In genomic region chr21:34771512-34772028, GRCh38 we compare ENCODE assay signal across 15 cellular contexts.
A peak's percentile ranks its signal among the peaks of the same experiment; 100 is the strongest.
DNase-seq lines count a peak whose midpoint lies in the region; ATAC-seq, FAIRE-seq and TF ChIP-seq lines count a peak whose summit lies in the region.
"Had no signal": no experiment of that assay in that cellular context is flagged by ENCODE, and none has a peak within 500 bp of the region (broad histone marks: within the 10 kb centered on the region; RNA-seq: fewer than 3 reads in every experiment).

No MANE protein-coding gene starts in this region.

- peak overlapping the region; percentile 81 for H3K27ac ChIP-seq in HepG2 (ENCODE audit: extremely low read length, insufficient read depth, low read length)

- peak overlapping the region; percentile 60 for H3K4me2 ChIP-seq in HepG2 (ENCODE audit: low read depth, low read length)

- no peaks in the 10 kb centered on the region for H3K36me3 ChIP-seq in HepG2 (replicated peaks in 1 of 2; ENCODE audit: control insufficient read depth in 1 of 2, insufficient read depth in 2 of 2, low read length in 2 of 2)

- BruUV-seq in MCF 10A (replicated peaks; lab: Mats Ljungman, UMichigan) (no TSS peak), HepG2 (replicated peaks; lab: Mats Ljungman, UMichigan) (no TSS peak)

- H3K9me3 Mint-ChIP-seq in MCF 10A (ENCODE audit: unreplicated experiment), result no peaks in the 10 kb centered on the region

- no peaks in the 10 kb centered on the region for H3K9me3 ChIP-seq in HepG2 (ENCODE audit: low read length)

- no peak for TF ChIP-seq RAD21 in HepG2 (CRISPR knock-in tag; IDR thresholded peaks at IDR 0.05)

- H3K27me3 ChIP-seq in HepG2 (ENCODE audit: control insufficient read depth in 1 of 2, insufficient read depth in 2 of 2, low read length in 2 of 2), result no peaks in the 10 kb centered on the region

- peaks cover 32% of the 10 kb centered on the region for H3K4me1 Mint-ChIP-seq in MCF 10A (ENCODE audit: insufficient read depth, unreplicated experiment)
- H3K4me1 Mint-ChIP-seq: nephron had no signal

- POLR2A ChIA-PET in MCF 10A (lab: Yijun Ruan, JAX), result interaction anchor here (0.6 to 2.1 kb wide), 13 partner anchors 9 to 427 kb away, joined by 3 to 15 read pairs (median 4); no protein-coding TSS in a partner anchor
- POLR2A ChIA-PET in HepG2 (lab: Yijun Ruan, JAX), result interaction anchor here (0.8 to 2.0 kb wide), 8 partner anchors 24 to 118 kb away, joined by 3 to 7 read pairs (median 4); no protein-coding TSS in a partner anchor

- no peak overlapping the region for H3K4me3 Mint-ChIP-seq in MCF 10A (ENCODE audit: unreplicated experiment)
- H3K4me3 Mint-ChIP-seq: nephron had no signal

- no peaks in the 10 kb centered on the region for H3K27me3 Mint-ChIP-seq in MCF 10A (ENCODE audit: insufficient read depth, unreplicated experiment)

- DNase-seq in H4 (ENCODE audit: low spot score), result peak; percentile 85
- DNase-seq in NCI-H69 (lab: John Stamatoyannopoulos, UW), result peak; percentile 30
- DNase-seq in MCF 10A (ENCODE audit: unreplicated experiment), result peak; percentile 86
- DNase-seq in HepG2 (ENCODE audit: low spot score), result peak; percentile 89
- no peak for DNase-seq in activated CD4-positive, CD25-positive, alpha-beta regulatory T cell treated with anti-CD3 and anti-CD28 coated beads, Interleukin-2, amount 50 U/mL, for 72 hours
- no peak for DNase-seq in activated gamma-delta T cell treated with Interleukin-2 at 50 U/mL for 16 hours
- DNase-seq: activated CD4-positive, alpha-beta T cell treated with anti-CD3 and anti-CD28 coated beads for 1 hour; activated effector memory CD4-positive, alpha-beta T cell treated with Interleukin-2 at 50 U/mL for 16 hours; DMS79; NCI-H1105; RPMI8226; stimulated activated naive CD4-positive, alpha-beta T cell treated with Interleukin-2 at 50 U/mL for 16 hours had no signal

- intact Hi-C loops in MCF 10A (cut with micrococcal nuclease) (no loop called here), HepG2 (cut with micrococcal nuclease; ENCODE audit: unreplicated experiment) (loop anchor here (1.0 to 2.0 kb wide), 2 partner anchors 22 to 23 kb away; no protein-coding TSS in a partner anchor)

- no peaks in the 10 kb centered on the region for H3K79me2 ChIP-seq in HepG2 (ENCODE audit: insufficient read depth, low read length)

- no peaks in the 10 kb centered on the region for H3K36me3 Mint-ChIP-seq in MCF 10A (ENCODE audit: insufficient read depth, unreplicated experiment)

- ATAC-seq in HepG2 (peak; percentile 99), GM19452 (IDR thresholded peaks at IDR 0.05; ENCODE audit: unreplicated experiment) (no peak), HG03135 (IDR thresholded peaks at IDR 0.05; ENCODE audit: unreplicated experiment) (no peak)

- TF ChIP-seq EP300 in HepG2 (IDR thresholded peaks at IDR 0.05; ENCODE audit: low read depth in 2 of 2, low read length in 2 of 2) (peak in 1 of 2 experiments; percentile 75; a peak in 2 of 4 replicates), HepG2 (CRISPR knock-in tag; IDR thresholded peaks at IDR 0.05; ENCODE audit: borderline replicate concordance) (peak; percentile 81)

- WGBS in HepG2 (ENCODE audit: low lambda C conversion rate), result 3% methylated on average over 6 of the region's 6 CpGs

- peaks cover 44% of the 10 kb centered on the region for H3K4me1 ChIP-seq in HepG2 (ENCODE audit: insufficient read depth, low read length)

- in situ Hi-C loops in HepG2 (cut with HindIII; ENCODE audit: extremely low pct_ligation_motif_present, low pct_unique_long_range_greater_than_20kb), result no loop called here

- peak overlapping the region in 2 of 3 experiments; percentile 17 to 50; a peak in 2 of 6 replicates for H3K4me3 ChIP-seq in HepG2 (replicated peaks in 1 of 3; ENCODE audit: insufficient read depth in 1 of 3, low read depth in 2 of 3, low read length in 3 of 3)

- peak overlapping the region; percentile 63 for H3K9ac ChIP-seq in HepG2 (ENCODE audit: insufficient read depth, low read depth, low read length)

- FAIRE-seq in HepG2 (lab: Jason Lieb, UNC), result peak; percentile 92

- H4K20me1 ChIP-seq in HepG2 (ENCODE audit: insufficient read depth, low read length), result no peaks in the 10 kb centered on the region

- TF ChIP-seq CTCF in MCF 10A (IDR thresholded peaks at IDR 0.05; ENCODE audit: unreplicated experiment) (no peak), HepG2 (CRISPR knock-in tag; IDR thresholded peaks at IDR 0.05) (no peak)

- H2AFZ ChIP-seq in HepG2 (ENCODE audit: low read length), result peak overlapping the region; percentile 59

- peak in 1 of 2 experiments; percentile 52; a peak in 2 of 4 replicates for TF ChIP-seq POLR2A in HepG2 (IDR thresholded peaks at IDR 0.05; ENCODE audit: insufficient read depth in 1 of 2, low read depth in 2 of 2, low read length in 2 of 2)

- CTCF ChIA-PET in MCF 10A (lab: Yijun Ruan, JAX), result interaction anchor here (0.6 to 1.1 kb wide), 2 partner anchors 36 to 79 kb away, joined by 3 read pairs; no protein-coding TSS in a partner anchor
- CTCF ChIA-PET in HepG2 (lab: Yijun Ruan, JAX; ENCODE audit: low intra/inter-chr PET ratio, low total read pairs), result no interaction called here

- H3K27ac Mint-ChIP-seq in MCF 10A (ENCODE audit: low read depth, unreplicated experiment), result peak overlapping the region; percentile 89
- H3K27ac Mint-ChIP-seq: nephron had no signal

TF ChIP-seq in HepG2, 621 proteins besides CTCF, POLR2A, EP300 and RAD21 (continues in another document):
- TF ChIP-seq SAP130 (CRISPR knock-in tag; IDR thresholded peaks at IDR 0.05; ENCODE audit: low read depth) (peak; percentile 42; the same call in 1 of the 2 replicates), HDAC1 (CRISPR knock-in tag; IDR thresholded peaks at IDR 0.05) (0 out of 2 replicates have a peak, but pooled peaks have one; percentile 30), ZNF331 (CRISPR knock-in tag; IDR thresholded peaks at IDR 0.05) (0 out of 2 replicates have a peak, but pooled peaks have one; percentile 24), GABPB1 (CRISPR knock-in tag; IDR thresholded peaks at IDR 0.05) (peak; percentile 12; the same call in 1 of the 2 replicates), TRAFD1 (CRISPR knock-in tag; IDR thresholded peaks at IDR 0.05; ENCODE audit: borderline replicate concordance) (no peak), FOXJ3 (CRISPR knock-in tag; IDR thresholded peaks at IDR 0.05; ENCODE audit: borderline replicate concordance) (0 out of 2 replicates have a peak, but pooled peaks have one; percentile 16), TBX3 (IDR thresholded peaks at IDR 0.05; ENCODE audit: borderline replicate concordance) (peak; percentile 17; the same call in 1 of the 2 replicates), ZNF12 (CRISPR knock-in tag; IDR thresholded peaks at IDR 0.05) (0 out of 2 replicates have a peak, but pooled peaks have one; percentile 61), AGO2 (optimal IDR thresholded peaks at IDR 0.05; ENCODE audit: low read depth, low read length) (no peak), MAX (IDR thresholded peaks at IDR 0.05) (0 out of 2 replicates have a peak, but pooled peaks have one; percentile 16), FOSL2 (CRISPR knock-in tag; IDR thresholded peaks at IDR 0.05) (peak; percentile 96), GATAD2A (CRISPR knock-in tag; IDR thresholded peaks at IDR 0.05) (peak; percentile 87), SSRP1 (CRISPR knock-in tag; IDR thresholded peaks at IDR 0.05) (0 out of 2 replicates have a peak, but pooled peaks have one; percentile 31), RBM22 (optimal IDR thresholded peaks at IDR 0.05; ENCODE audit: low read length) (no peak), ZNF710 (CRISPR knock-in tag; IDR thresholded peaks at IDR 0.05; ENCODE audit: borderline replicate concordance) (peak; percentile 60; the same call in 1 of the 2 replicates), HDAC2 (CRISPR knock-in tag; IDR thresholded peaks at IDR 0.05) (peak; percentile 25; the same call in 1 of the 2 replicates), TCF7 (IDR thresholded peaks at IDR 0.05; ENCODE audit: low read depth) (peak; percentile 43)

Comparison
In these comparisons a context has a peak if more than half of its experiments do, and no peak if none do; other contexts are left out.
1. DNase-seq: peak in H4 (single experiment), NCI-H69 (single experiment), MCF 10A (single experiment) and HepG2 (single experiment); none in activated CD4-positive, CD25-positive, alpha-beta regulatory T cell treated with anti-CD3 and anti-CD28 coated beads, Interleukin-2, amount 50 U/mL, for 72 hours (single experiment) and activated gamma-delta T cell treated with Interleukin-2 at 50 U/mL for 16 hours (single experiment).